ENCODE assay signal across 14 cellular contexts in genomic region chr7:76272872-76273271, GRCh38. TPM values are rescaled to one million over a fixed set of nuclear protein-coding genes. Genes with fewer than 3 reads are reported as not detected.
DNase-seq lines count a peak whose midpoint lies in the region; ATAC-seq and TF ChIP-seq lines count a peak whose summit lies in the region.
"Had no signal": no experiment of that assay in that cellular context is flagged by ENCODE, and none has a peak within 500 bp of the region (broad histone marks: within the 10 kb centered on the region; RNA-seq: fewer than 3 reads in every experiment).

No MANE protein-coding gene starts in this region.

- peaks cover 0 to 6% (median 4%) of the 10 kb centered on the region in 9 donors for H3K4me1 ChIP-seq in heart right ventricle

- H3K9me3 Mint-ChIP-seq in glutamatergic neuron (ENCODE audit: unreplicated experiment) = peaks cover 6% of the 10 kb centered on the region
- H3K9me3 Mint-ChIP-seq: activated T-cell treated with anti-CD3 and anti-CD28 coated beads, Interleukin-2, amount 50 U/mL, for 4 hours; immature natural killer cell had no signal

- intact Hi-C loops in heart right ventricle (cut with DNase I) = loop anchor here in 1 of 10 donors (10.0 kb wide), 1 partner anchor 98 kb away; no protein-coding TSS in a partner anchor

- H3K27ac ChIP-seq in heart right ventricle = no peak overlapping the region
- H3K27ac ChIP-seq: 22Rv1 had no signal

- ATAC-seq in GM21423 (IDR thresholded peaks at IDR 0.05; ENCODE audit: unreplicated experiment) = peak; percentile 50
- ATAC-seq in GM19035 (IDR thresholded peaks at IDR 0.05; ENCODE audit: unreplicated experiment) = no peak
- no peak for ATAC-seq in heart right ventricle
- ATAC-seq: naive thymus-derived CD4-positive, alpha-beta T cell had no signal

- peak overlapping the region; percentile 45 for H3K27ac Mint-ChIP-seq in glutamatergic neuron (ENCODE audit: unreplicated experiment)
- H3K27ac Mint-ChIP-seq: immature natural killer cell had no signal

- 29 to 36% methylated on average over 6 of the region's 6 CpGs for WGBS in heart right ventricle, 2 donors

- H3K4me3 Mint-ChIP-seq in glutamatergic neuron (ENCODE audit: unreplicated experiment) = peak overlapping the region; percentile 60
- H3K4me3 Mint-ChIP-seq: activated T-cell treated with anti-CD3 and anti-CD28 coated beads, Interleukin-2, amount 50 U/mL, for 4 hours; immature natural killer cell had no signal

- no peaks in the 10 kb centered on the region for H3K36me3 ChIP-seq in heart right ventricle

- peaks cover 4% of the 10 kb centered on the region for H3K36me3 Mint-ChIP-seq in glutamatergic neuron (ENCODE audit: unreplicated experiment)
- H3K36me3 Mint-ChIP-seq: immature natural killer cell; naive thymus-derived CD4-positive, alpha-beta T cell had no signal

- H3K27me3 ChIP-seq in heart right ventricle = peaks cover 0 to 74% (median 63%) of the 10 kb centered on the region in 7 donors

- TF ChIP-seq CTCF in glutamatergic neuron (IDR thresholded peaks at IDR 0.05; ENCODE audit: partially characterized antibody, unreplicated experiment) (no peak), heart right ventricle (IDR thresholded peaks at IDR 0.05) (no peak)

- H3K9me3 ChIP-seq in heart right ventricle = no peaks in the 10 kb centered on the region

- DNase-seq in DMS153 treated with DMSO at 0.1 percent for 48 hours (lab: John Stamatoyannopoulos, UW; ENCODE audit: unreplicated experiment) = peak; percentile 17
- no peak for DNase-seq in DMS153 (lab: John Stamatoyannopoulos, UW)
- DNase-seq in NCI-H1092 treated with DMSO at 0.1 percent for 48 hours (lab: John Stamatoyannopoulos, UW) = peak; percentile 55
- DNase-seq in glutamatergic neuron = no peak
- DNase-seq in heart right ventricle = no peak
- no peak for DNase-seq in hepatic stellate cell (ENCODE audit: low spot score)
- DNase-seq: activated T-cell treated with anti-CD3 and anti-CD28 coated beads, Interleukin-2, amount 50 U/mL, for 4 hours; DMS 273 treated with DMSO at 0.1 percent for 48 hours; immature natural killer cell; naive thymus-derived CD4-positive, alpha-beta T cell; NCI-H1048 had no signal

- peaks cover 15% of the 10 kb centered on the region for H3K27me3 Mint-ChIP-seq in glutamatergic neuron (ENCODE audit: unreplicated experiment)

- peaks cover 9% of the 10 kb centered on the region for H3K4me1 Mint-ChIP-seq in glutamatergic neuron (ENCODE audit: low read depth, unreplicated experiment)
- H3K4me1 Mint-ChIP-seq: immature natural killer cell had no signal

- no peak overlapping the region for H3K4me3 ChIP-seq in heart right ventricle

RNA-seq across cellular contexts. Expression of gene HSPB1, which starts 29.6 kb away (rescaled TPM):
- total RNA-seq in glutamatergic neuron (ENCODE audit: unreplicated experiment) (50.4 TPM), heart right ventricle (1,000 to 10,000 TPM; 1,266 to 2,631 (median 2,034) TPM)
- polyA plus RNA-seq in heart right ventricle = 1,000 to 10,000 TPM; 2,522 to 6,886 TPM

Comparison
In these comparisons a context has a peak if more than half of its experiments do, and no peak if none do; other contexts are left out.
1. DNase-seq: peak in DMS153 treated with DMSO at 0.1 percent for 48 hours (single experiment) and NCI-H1092 treated with DMSO at 0.1 percent for 48 hours (single experiment); none in DMS153 (single experiment), glutamatergic neuron (single experiment), heart right ventricle (0 of 2) and hepatic stellate cell (single experiment).
2. RNA of gene HSPB1, which starts 29.6 kb away (total RNA-seq): 1,266 to 2,631 TPM in heart right ventricle; 50.4 TPM in glutamatergic neuron (single experiment); every median in the first group is over 10 times any median in the second.